In the genomic region with DNA sequence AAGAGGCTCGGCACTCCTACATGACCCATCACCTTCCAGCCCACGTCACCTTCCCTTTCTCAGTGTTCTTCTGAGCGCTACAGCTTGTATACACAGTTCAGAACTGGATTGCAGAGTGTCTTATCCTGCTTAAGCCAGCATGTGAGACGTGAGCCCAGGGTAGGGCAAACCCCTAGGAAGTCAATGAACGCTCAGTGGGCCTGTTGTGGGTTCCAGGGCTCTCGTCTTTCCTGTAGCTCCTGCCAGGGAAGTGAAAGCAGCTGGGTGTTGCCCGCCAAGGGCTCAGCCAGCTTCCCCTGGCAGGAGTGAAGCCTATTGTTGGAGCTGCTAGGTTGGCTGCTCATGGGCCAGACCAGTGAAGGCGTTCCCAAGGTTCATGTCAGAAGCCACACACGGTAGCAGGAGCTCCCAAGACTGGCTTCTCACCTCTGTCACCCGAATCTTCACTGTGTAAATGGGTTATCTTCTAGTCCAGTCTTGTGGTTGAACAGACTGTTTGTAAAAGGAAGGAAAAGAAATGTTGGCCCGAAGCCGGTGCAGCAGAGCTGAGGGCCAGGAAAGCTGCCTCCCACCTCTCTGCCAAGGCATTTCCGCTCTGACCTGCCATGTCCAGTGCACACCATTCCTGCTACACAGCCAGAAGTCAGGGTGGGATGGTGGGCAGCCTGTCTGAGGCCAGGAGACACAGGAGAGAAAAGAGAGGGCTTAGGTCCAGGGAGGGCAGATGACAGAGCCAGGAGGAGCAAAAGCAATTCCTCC, we compare ENCODE assay signal across 10 cellular contexts.
DNase-seq lines count a peak whose midpoint lies in the region; ATAC-seq and TF ChIP-seq lines count a peak whose summit lies in the region.
"Had no signal": no experiment of that assay in that cellular context is flagged by ENCODE, and none has a peak within 500 bp of the region (broad histone marks: within the 10 kb centered on the region; RNA-seq: fewer than 3 reads in every experiment).

No MANE protein-coding gene starts in this region.

- DNase-seq in CD14-positive monocyte (ENCODE audit: low spot score) = peak; percentile 70
- DNase-seq in UCSD-AML1 (lab: John Stamatoyannopoulos, UW; ENCODE audit: unreplicated experiment) = peak; percentile 77
- DNase-seq in right cardiac atrium = peak; percentile 72 to 82 (median 81)
- DNase-seq in pulmonary artery endothelial cell (ENCODE audit: low read depth, low spot score) = peak; percentile 43
- DNase-seq in activated CD8-positive, alpha-beta memory T cell treated with anti-CD3 and anti-CD28 coated beads, Interleukin-2, amount 10 ng/mL, durations not matched to agents 7 days and 5 days = no peak
- DNase-seq in HT-29 (ENCODE audit: low spot score) = no peak
- no peak for DNase-seq in NCI-H1694 treated with DMSO at 0.1 percent for 48 hours (lab: John Stamatoyannopoulos, UW)
- DNase-seq in SW480 (ENCODE audit: low spot score) = no peak
- DNase-seq: endodermal cell had no signal

- peak; percentile 82 to 86 for ATAC-seq in right cardiac atrium
- ATAC-seq in activated CD8-positive, alpha-beta memory T cell treated with anti-CD3 and anti-CD28 coated beads, Interleukin-2, amount 10 ng/mL, durations not matched to agents 7 days and 5 days = no peak

- peaks cover 0 to 1% of the 10 kb centered on the region in 2 donors for H3K36me3 Mint-ChIP-seq in CD14-positive monocyte
- no peaks in the 10 kb centered on the region for H3K36me3 Mint-ChIP-seq in activated CD8-positive, alpha-beta memory T cell treated with anti-CD3 and anti-CD28 coated beads, Interleukin-2, amount 10 ng/mL, durations not matched to agents 7 days and 5 days
- H3K36me3 Mint-ChIP-seq: T-cell had no signal

- H3K27me3 ChIP-seq in right cardiac atrium (ENCODE audit: control insufficient read depth, insufficient read depth) = no peaks in the 10 kb centered on the region

- TF ChIP-seq CTCF in CD14-positive monocyte (IDR thresholded peaks at IDR 0.05) = no peak

- H3K27ac Mint-ChIP-seq in CD14-positive monocyte = peak overlapping the region; percentile 25 to 84 (median 82)
- no peak overlapping the region for H3K27ac Mint-ChIP-seq in activated CD8-positive, alpha-beta memory T cell treated with anti-CD3 and anti-CD28 coated beads, Interleukin-2, amount 10 ng/mL, durations not matched to agents 7 days and 5 days
- H3K27ac Mint-ChIP-seq: endodermal cell, T-cell had no signal

- no peak overlapping the region for H3K4me3 ChIP-seq in right cardiac atrium (ENCODE audit: low read length)

- H3K4me1 Mint-ChIP-seq in CD14-positive monocyte = peaks cover 48% of the 10 kb centered on the region
- H3K4me1 Mint-ChIP-seq in activated CD8-positive, alpha-beta memory T cell treated with anti-CD3 and anti-CD28 coated beads, Interleukin-2, amount 10 ng/mL, durations not matched to agents 7 days and 5 days = peaks cover 17% of the 10 kb centered on the region

- intact Hi-C loops in CD14-positive monocyte (cut with micrococcal nuclease) = no loop called here
- intact Hi-C loops in right cardiac atrium (cut with DNase I) = no loop called here

- H3K9me3 Mint-ChIP-seq in CD14-positive monocyte = peaks cover 0 to 11% (median 7%) of the 10 kb centered on the region in 7 donors
- H3K9me3 Mint-ChIP-seq in activated CD8-positive, alpha-beta memory T cell treated with anti-CD3 and anti-CD28 coated beads, Interleukin-2, amount 10 ng/mL, durations not matched to agents 7 days and 5 days (ENCODE audit: low read depth) = no peaks in the 10 kb centered on the region

- H3K4me1 ChIP-seq in right cardiac atrium (ENCODE audit: control insufficient read depth, insufficient read depth, low read length) = peaks cover 14% of the 10 kb centered on the region

- CTCF ChIA-PET in activated CD8-positive, alpha-beta memory T cell treated with anti-CD3 and anti-CD28 coated beads, Interleukin-2, amount 10 ng/mL, durations not matched to agents 7 days and 5 days (lab: Charles Lee) = interaction anchor here (0.8 to 4.8 kb wide), 2 partner anchors 21 to 27 kb away, joined by 3 to 34 read pairs; no protein-coding TSS in a partner anchor

- peaks cover 2 to 8% (median 5%) of the 10 kb centered on the region in 3 donors for H3K27me3 Mint-ChIP-seq in CD14-positive monocyte (ENCODE audit: low read depth in 3 of 3)
- no peaks in the 10 kb centered on the region for H3K27me3 Mint-ChIP-seq in activated CD8-positive, alpha-beta memory T cell treated with anti-CD3 and anti-CD28 coated beads, Interleukin-2, amount 10 ng/mL, durations not matched to agents 7 days and 5 days
- H3K27me3 Mint-ChIP-seq: T-cell had no signal

- peak overlapping the region; percentile 51 for H3K27ac ChIP-seq in right cardiac atrium (ENCODE audit: low read length)

- no peaks in the 10 kb centered on the region for H3K9me3 ChIP-seq in right cardiac atrium (ENCODE audit: control insufficient read depth, low read length)

- WGBS in right cardiac atrium = 24% methylated on average over 13 of the region's 13 CpGs

- peak overlapping the region; percentile 58 to 87 for H3K4me3 Mint-ChIP-seq in CD14-positive monocyte
- H3K4me3 Mint-ChIP-seq in activated CD8-positive, alpha-beta memory T cell treated with anti-CD3 and anti-CD28 coated beads, Interleukin-2, amount 10 ng/mL, durations not matched to agents 7 days and 5 days = no peak overlapping the region
- H3K4me3 Mint-ChIP-seq: endodermal cell, T-cell had no signal

Comparison
In these comparisons a context has a peak if more than half of its experiments do, and no peak if none do; other contexts are left out.
1. DNase-seq: peak in CD14-positive monocyte (single experiment), UCSD-AML1 (single experiment), right cardiac atrium (3 of 3) and pulmonary artery endothelial cell (single experiment); none in activated CD8-positive, alpha-beta memory T cell treated with anti-CD3 and anti-CD28 coated beads, Interleukin-2, amount 10 ng/mL, durations not matched to agents 7 days and 5 days (single experiment), HT-29 (single experiment), NCI-H1694 treated with DMSO at 0.1 percent for 48 hours (single experiment) and SW480 (single experiment).